Comparison of ENCODE assay signal across 8 cellular contexts in the genomic region with DNA sequence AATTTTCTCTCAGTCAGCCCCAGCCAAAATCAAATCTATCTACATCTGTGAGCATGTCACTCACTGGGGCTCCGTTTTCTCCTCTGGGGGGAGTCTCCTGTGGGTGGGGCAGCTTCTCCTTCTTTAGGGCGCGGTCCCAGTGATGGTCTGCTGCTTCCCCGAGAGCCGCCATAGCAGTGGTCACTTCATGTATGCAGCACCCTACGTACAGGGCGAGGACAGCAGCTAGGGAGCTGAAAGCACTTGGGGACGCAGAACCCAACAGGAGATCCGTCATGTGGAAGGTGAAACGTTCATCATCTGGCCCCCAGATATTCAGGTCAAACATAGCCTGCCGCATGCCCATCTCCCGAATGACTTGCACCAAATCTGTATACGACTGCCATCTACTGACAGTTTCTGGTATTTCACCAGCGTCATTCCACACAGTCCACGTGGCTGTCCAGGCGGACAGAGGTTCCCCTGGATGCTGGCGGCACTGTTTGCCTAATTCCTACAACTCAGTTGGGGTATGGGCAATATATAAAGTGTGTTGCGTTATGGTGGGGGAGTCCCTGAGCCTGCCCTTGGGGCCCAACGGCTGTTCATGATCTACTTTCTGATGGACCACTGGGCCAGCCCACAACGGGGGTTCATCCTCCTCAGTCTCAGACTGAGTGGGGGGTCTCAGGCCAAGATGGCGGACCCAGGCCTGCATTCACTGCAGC.
DNase-seq lines count a peak whose midpoint lies in the region; ATAC-seq, FAIRE-seq and TF ChIP-seq lines count a peak whose summit lies in the region.

No MANE protein-coding gene starts in this region.

- H3K4me3 Mint-ChIP-seq in activated naive CD8-positive, alpha-beta T cell treated with anti-CD3 and anti-CD28 coated beads for 36 hours = no peak overlapping the region
- H3K4me3 Mint-ChIP-seq in activated T-cell treated with anti-CD3 and anti-CD28 coated beads, Interleukin-2, amount 50 U/mL, for 4 hours = no peak overlapping the region

- H3K27ac Mint-ChIP-seq in activated naive CD8-positive, alpha-beta T cell treated with anti-CD3 and anti-CD28 coated beads for 36 hours = no peak overlapping the region

- no peaks in the 10 kb centered on the region for H3K4me1 Mint-ChIP-seq in activated naive CD8-positive, alpha-beta T cell treated with anti-CD3 and anti-CD28 coated beads for 36 hours
- no peaks in the 10 kb centered on the region for H3K4me1 Mint-ChIP-seq in activated T-cell treated with anti-CD3 and anti-CD28 coated beads, Interleukin-2, amount 50 U/mL, for 4 hours (ENCODE audit: low read depth)

- DNase-seq in GM12865 (ENCODE audit: low read depth) (peak; percentile 66), iris pigment epithelial cell (ENCODE audit: low read depth) (peak; percentile 38), GOT3 (lab: John Stamatoyannopoulos, UW) (no peak), NCI-H2171 treated with DMSO at 0.1 percent for 48 hours (lab: John Stamatoyannopoulos, UW) (no peak), frontal cortex (ENCODE audit: low spot score in 2 of 2) (no peak)
- peak; percentile 1 for DNase-seq in activated naive CD8-positive, alpha-beta T cell treated with anti-CD3 and anti-CD28 coated beads for 36 hours
- no peak for DNase-seq in activated T-cell treated with anti-CD3 and anti-CD28 coated beads, Interleukin-2, amount 50 U/mL, for 4 hours

- ATAC-seq in HG03135 (IDR thresholded peaks at IDR 0.05; ENCODE audit: unreplicated experiment) = peak; percentile 63
- no peak for ATAC-seq in activated T-cell treated with anti-CD3 and anti-CD28 coated beads, Interleukin-2, amount 50 U/mL, for 4 hours

- peaks cover 2% of the 10 kb centered on the region for H3K9me3 Mint-ChIP-seq in activated naive CD8-positive, alpha-beta T cell treated with anti-CD3 and anti-CD28 coated beads for 36 hours
- no peaks in the 10 kb centered on the region for H3K9me3 Mint-ChIP-seq in activated T-cell treated with anti-CD3 and anti-CD28 coated beads, Interleukin-2, amount 50 U/mL, for 4 hours

- no peaks in the 10 kb centered on the region for H3K36me3 Mint-ChIP-seq in activated naive CD8-positive, alpha-beta T cell treated with anti-CD3 and anti-CD28 coated beads for 36 hours
- no peaks in the 10 kb centered on the region for H3K36me3 Mint-ChIP-seq in activated T-cell treated with anti-CD3 and anti-CD28 coated beads, Interleukin-2, amount 50 U/mL, for 4 hours (ENCODE audit: insufficient read depth)

- peak; percentile 39 for TF ChIP-seq CTCF in GM12865 (IDR thresholded peaks at IDR 0.05; ENCODE audit: insufficient read depth, low read depth, low read length, missing control alignments)

- FAIRE-seq in frontal cortex (lab: Jason Lieb, UNC) = no peak

- H3K27me3 Mint-ChIP-seq in activated naive CD8-positive, alpha-beta T cell treated with anti-CD3 and anti-CD28 coated beads for 36 hours = no peaks in the 10 kb centered on the region
- no peaks in the 10 kb centered on the region for H3K27me3 Mint-ChIP-seq in activated T-cell treated with anti-CD3 and anti-CD28 coated beads, Interleukin-2, amount 50 U/mL, for 4 hours (ENCODE audit: low read depth)

- H3K4me3 ChIP-seq in GM12865 (ENCODE audit: low read depth, low read length) = no peak overlapping the region

Comparison
In these comparisons a context has a peak if more than half of its experiments do, and no peak if none do; other contexts are left out.
1. DNase-seq: peak in GM12865 (single experiment), activated naive CD8-positive, alpha-beta T cell treated with anti-CD3 and anti-CD28 coated beads for 36 hours (single experiment) and iris pigment epithelial cell (single experiment); none in GOT3 (single experiment), activated T-cell treated with anti-CD3 and anti-CD28 coated beads, Interleukin-2, amount 50 U/mL, for 4 hours (single experiment), NCI-H2171 treated with DMSO at 0.1 percent for 48 hours (single experiment) and frontal cortex (0 of 2).